In genomic region chr2:237700583-237701032, GRCh38 we compare ENCODE assay signal across 8 cellular contexts.
DNase-seq lines count a peak whose midpoint lies in the region; ATAC-seq and TF ChIP-seq lines count a peak whose summit lies in the region.

No MANE protein-coding gene starts in this region.

- peaks cover 90 to 100% of the 10 kb centered on the region in 2 donors for H3K4me1 ChIP-seq in gastrocnemius medialis

- in situ Hi-C loops in gastrocnemius medialis (cut with MboI; ENCODE audit: low sequenced_read_pairs in 4 of 4), result no loop called here

- TF ChIP-seq CTCF in fibroblast of pulmonary artery (IDR thresholded peaks at IDR 0.05; ENCODE audit: low read length, missing control alignments) (no peak), gastrocnemius medialis (IDR thresholded peaks at IDR 0.05 in 4 of 5, conservative IDR thresholded peaks at IDR 0.05 in 1 of 5) (no peak)

- H3K27ac ChIP-seq in gastrocnemius medialis, result peak overlapping the region; percentile 85 to 98 (median 95)

- TF ChIP-seq POLR2A in gastrocnemius medialis (IDR thresholded peaks at IDR 0.05), result peak in 1 of 2 donors; percentile 6

- H3K36me3 ChIP-seq in gastrocnemius medialis, result no peaks in the 10 kb centered on the region

- DNase-seq in NCI-H146 treated with DMSO at 0.1 percent for 48 hours (lab: John Stamatoyannopoulos, UW; ENCODE audit: unreplicated experiment), result peak; percentile 86
- peak; percentile 88 for DNase-seq in activated CD8-positive, alpha-beta memory T cell treated with anti-CD3 and anti-CD28 coated beads, Interleukin-2, amount 50 U/mL, for 48 hours
- peak; percentile 86 for DNase-seq in fibroblast of pulmonary artery (ENCODE audit: low read depth)
- DNase-seq in gastrocnemius medialis, result peak in 1 of 2 donors; percentile 83
- DNase-seq in GM19240 (ENCODE audit: insufficient read length, low spot score), result no peak
- DNase-seq in Ammon's horn (ENCODE audit: low spot score), result no peak

- no peaks in the 10 kb centered on the region for H3K9me3 ChIP-seq in gastrocnemius medialis

- ATAC-seq in GM19351 (IDR thresholded peaks at IDR 0.05; ENCODE audit: unreplicated experiment), result peak; percentile 24
- peak; percentile 73 to 74 for ATAC-seq in gastrocnemius medialis
- no peak for ATAC-seq in HG03457 (IDR thresholded peaks at IDR 0.05; ENCODE audit: unreplicated experiment)

- intact Hi-C loops in gastrocnemius medialis (cut with DNase I; ENCODE audit: low total_unique reads), result no loop called here

- H3K4me3 ChIP-seq in fibroblast of pulmonary artery (replicated peaks; ENCODE audit: low read depth, low read length) (no peak overlapping the region), gastrocnemius medialis (peak overlapping the region in 1 of 4 donors; percentile 6)

- no peaks in the 10 kb centered on the region for H3K27me3 ChIP-seq in gastrocnemius medialis

Comparison
In these comparisons a context has a peak if more than half of its experiments do, and no peak if none do; other contexts are left out.
1. DNase-seq: peak in NCI-H146 treated with DMSO at 0.1 percent for 48 hours (single experiment), activated CD8-positive, alpha-beta memory T cell treated with anti-CD3 and anti-CD28 coated beads, Interleukin-2, amount 50 U/mL, for 48 hours (single experiment) and fibroblast of pulmonary artery (single experiment); none in GM19240 (single experiment) and Ammon's horn (single experiment).